ENCODE assay signal across 10 cellular contexts in genomic region chr11:94131363-94132115, GRCh38. TPM values are rescaled to one million over a fixed set of nuclear protein-coding genes. Genes with fewer than 3 reads are reported as not detected.
DNase-seq lines count a peak whose midpoint lies in the region; ATAC-seq, FAIRE-seq and TF ChIP-seq lines count a peak whose summit lies in the region.
"Had no signal": no experiment of that assay in that cellular context is flagged by ENCODE, and none has a peak within 500 bp of the region (broad histone marks: within the 10 kb centered on the region; RNA-seq: fewer than 3 reads in every experiment).

No MANE protein-coding gene starts in this region.

- no peak for FAIRE-seq in A549 (lab: Jason Lieb, UNC)

- CTCF ChIA-PET in A549 (lab: Yijun Ruan, JAX): no interaction called here
- CTCF ChIA-PET in activated CD4-positive, alpha-beta memory T cell treated with anti-CD3 and anti-CD28 coated beads for 36 hours (lab: Charles Lee): interaction anchor here (1.9 kb wide), 1 partner anchor 53 kb away, joined by 4 read pairs; no protein-coding TSS in a partner anchor

- H3K9me3 Mint-ChIP-seq in activated naive CD8-positive, alpha-beta T cell treated with anti-CD3 and anti-CD28 coated beads, Interleukin-2, amount 50 U/mL, for 24 hours: no peaks in the 10 kb centered on the region
- H3K9me3 Mint-ChIP-seq in activated CD4-positive, alpha-beta memory T cell treated with anti-CD3 and anti-CD28 coated beads for 36 hours: no peaks in the 10 kb centered on the region
- H3K9me3 Mint-ChIP-seq: activated naive CD4-positive, alpha-beta T cell treated with anti-CD3 and anti-CD28 coated beads, Interleukin-2, amount 50 U/mL, for 72 hours; CD4-positive, alpha-beta memory T cell had no signal

- H3K4me1 Mint-ChIP-seq in activated naive CD8-positive, alpha-beta T cell treated with anti-CD3 and anti-CD28 coated beads, Interleukin-2, amount 50 U/mL, for 24 hours: peaks cover 56% of the 10 kb centered on the region
- peaks cover 51% of the 10 kb centered on the region for H3K4me1 Mint-ChIP-seq in activated CD4-positive, alpha-beta memory T cell treated with anti-CD3 and anti-CD28 coated beads for 36 hours (ENCODE audit: low read depth)

- POLR2A ChIA-PET in A549 (lab: Yijun Ruan, JAX): no interaction called here
- POLR2A ChIA-PET in activated CD4-positive, alpha-beta memory T cell treated with anti-CD3 and anti-CD28 coated beads for 36 hours (lab: Charles Lee): no interaction called here

- H3K4me1 ChIP-seq in A549: peaks cover 60% of the 10 kb centered on the region
- peaks cover 14 to 24% of the 10 kb centered on the region in 2 donors for H3K4me1 ChIP-seq in lung (ENCODE audit: control insufficient read depth in 2 of 2, insufficient read depth in 2 of 2, low read length in 2 of 2)

- no peak for TF ChIP-seq RAD21 in A549 (conservative IDR thresholded peaks at IDR 0.05 in 1 of 2, IDR thresholded peaks at IDR 0.05 in 1 of 2)

- H3K4me3 Mint-ChIP-seq in activated naive CD8-positive, alpha-beta T cell treated with anti-CD3 and anti-CD28 coated beads, Interleukin-2, amount 50 U/mL, for 24 hours: no peak overlapping the region
- H3K4me3 Mint-ChIP-seq in activated CD4-positive, alpha-beta memory T cell treated with anti-CD3 and anti-CD28 coated beads for 36 hours: no peak overlapping the region
- H3K4me3 Mint-ChIP-seq: CD4-positive, alpha-beta memory T cell had no signal

- H3K4me3 ChIP-seq in A549 (no peak overlapping the region), lung (no peak overlapping the region)

- H3K4me2 ChIP-seq in A549: 0 out of 3 replicates have a peak overlapping the region, but pooled peaks have one; percentile 78

- peaks cover 6% of the 10 kb centered on the region for H3K36me3 Mint-ChIP-seq in activated naive CD8-positive, alpha-beta T cell treated with anti-CD3 and anti-CD28 coated beads, Interleukin-2, amount 50 U/mL, for 24 hours (ENCODE audit: low read depth)
- H3K36me3 Mint-ChIP-seq in activated CD4-positive, alpha-beta memory T cell treated with anti-CD3 and anti-CD28 coated beads for 36 hours: no peaks in the 10 kb centered on the region

- TF ChIP-seq POLR2A in A549 (IDR thresholded peaks at IDR 0.05; ENCODE audit: low read length): no peak

- WGBS in A549 (ENCODE audit: missing lambda C conversion rate): 50% methylated on average over 1 of the region's 1 CpG
- WGBS in lung, 2 donors: 24 to 37% methylated on average over 1 of the region's 1 CpG

- TF ChIP-seq EP300 in A549 (IDR thresholded peaks at IDR 0.05): no peak

- DNase-seq in A549 (ENCODE audit: low read depth in 1 of 2, low spot score in 1 of 2) (no peak), NCI-H2196 (lab: John Stamatoyannopoulos, UW; ENCODE audit: unreplicated experiment) (peak; percentile 37), cerebellar cortex (ENCODE audit: low spot score) (peak; percentile 17), lung (ENCODE audit: low spot score) (no peak)
- DNase-seq in activated naive CD8-positive, alpha-beta T cell treated with anti-CD3 and anti-CD28 coated beads, Interleukin-2, amount 50 U/mL, for 24 hours: no peak
- DNase-seq in activated CD4-positive, alpha-beta memory T cell treated with anti-CD3 and anti-CD28 coated beads for 36 hours: no peak
- DNase-seq: CD4-positive, alpha-beta memory T cell had no signal

- no peaks in the 10 kb centered on the region for H3K36me3 ChIP-seq in lung (ENCODE audit: control insufficient read depth in 2 of 2, insufficient read depth in 2 of 2, low read length in 2 of 2)

- ATAC-seq in A549: no peak
- no peak for ATAC-seq in lung (ENCODE audit: insufficient read depth, low FRiP score)
- no peak for ATAC-seq in GM19452 (IDR thresholded peaks at IDR 0.05; ENCODE audit: unreplicated experiment)
- ATAC-seq in activated naive CD8-positive, alpha-beta T cell treated with anti-CD3 and anti-CD28 coated beads, Interleukin-2, amount 50 U/mL, for 24 hours: no peak
- no peak for ATAC-seq in HG03432 (IDR thresholded peaks at IDR 0.05; ENCODE audit: unreplicated experiment)
- ATAC-seq: activated naive CD4-positive, alpha-beta T cell treated with anti-CD3 and anti-CD28 coated beads, Interleukin-2, amount 50 U/mL, for 72 hours had no signal

- no peaks in the 10 kb centered on the region for H3K27me3 ChIP-seq in lung (ENCODE audit: control insufficient read depth, insufficient read depth)

- TF ChIP-seq CTCF in A549 (IDR thresholded peaks at IDR 0.05): no peak
- no peak for TF ChIP-seq CTCF in lung (IDR thresholded peaks at IDR 0.05; ENCODE audit: control extremely low read depth, extremely low read depth)

- no peak overlapping the region for H3K27ac Mint-ChIP-seq in activated naive CD8-positive, alpha-beta T cell treated with anti-CD3 and anti-CD28 coated beads, Interleukin-2, amount 50 U/mL, for 24 hours
- H3K27ac Mint-ChIP-seq in activated CD4-positive, alpha-beta memory T cell treated with anti-CD3 and anti-CD28 coated beads for 36 hours: no peak overlapping the region
- H3K27ac Mint-ChIP-seq: activated naive CD4-positive, alpha-beta T cell treated with anti-CD3 and anti-CD28 coated beads, Interleukin-2, amount 50 U/mL, for 72 hours; CD4-positive, alpha-beta memory T cell had no signal

- intact Hi-C loops in activated CD4-positive, alpha-beta memory T cell treated with anti-CD3 and anti-CD28 coated beads for 36 hours (cut with micrococcal nuclease): loop anchor here (5.0 to 10.0 kb wide), 2 partner anchors 36 to 467 kb away; partner anchors contain the start of gene CEP295

- H3K9me3 ChIP-seq in A549 (no peaks in the 10 kb centered on the region), lung (ENCODE audit: control insufficient read depth in 2 of 2, insufficient read depth in 1 of 2, low read length in 1 of 2) (no peaks in the 10 kb centered on the region)

- H3K27me3 Mint-ChIP-seq in activated naive CD8-positive, alpha-beta T cell treated with anti-CD3 and anti-CD28 coated beads, Interleukin-2, amount 50 U/mL, for 24 hours: no peaks in the 10 kb centered on the region
- H3K27me3 Mint-ChIP-seq in activated CD4-positive, alpha-beta memory T cell treated with anti-CD3 and anti-CD28 coated beads for 36 hours: no peaks in the 10 kb centered on the region
- H3K27me3 Mint-ChIP-seq: CD4-positive, alpha-beta memory T cell had no signal

- H3K27ac ChIP-seq in A549: no peak overlapping the region
- peak overlapping the region; percentile 5 to 55 for H3K27ac ChIP-seq in lung (ENCODE audit: low read depth in 1 of 2, low read length in 1 of 2)

TF ChIP-seq in A549, 52 proteins besides CTCF, POLR2A, EP300 and RAD21:
- TF ChIP-seq TP53 (CRISPR knock-in tag; IDR thresholded peaks at IDR 0.05) (no peak), ZNF302 (CRISPR knock-in tag; IDR thresholded peaks at IDR 0.05) (no peak), USF2 (IDR thresholded peaks at IDR 0.05) (no peak), SREBF2 (IDR thresholded peaks at IDR 0.05) (no peak), HOXA7 (CRISPR knock-in tag; IDR thresholded peaks at IDR 0.05) (no peak), SMC3 (IDR thresholded peaks at IDR 0.05) (no peak), KDM1A (IDR thresholded peaks at IDR 0.05; ENCODE audit: low read depth) (no peak), NPAS2 (CRISPR knock-in tag; IDR thresholded peaks at IDR 0.05; ENCODE audit: borderline replicate concordance) (no peak), EHF (CRISPR knock-in tag; IDR thresholded peaks at IDR 0.05) (no peak), BCL3 (IDR thresholded peaks at IDR 0.05) (no peak)

RNA-seq across cellular contexts. Expression of gene PANX1, which starts 2.9 kb away (rescaled TPM):
- polyA plus RNA-seq in A549 (2011; rRNA removed): 13.3 and 14.8 TPM in 2 replicates
- 4.5 and 5.7 TPM in 2 replicates for polyA plus RNA-seq in A549 (2012; cell fraction: cytosol; rRNA removed)
- polyA plus RNA-seq in A549 (2012; cell fraction: nucleus; rRNA removed): 3.6 and 4.5 TPM in 2 replicates
- polyA plus RNA-seq in A549 (2017; fragmentation: RNase III; extraction: RNeasy Plus Mini Kit Qiagen cat#74134 plus additional on column Dnase treatment): 11.0 to 12.2 TPM (median 11.2 TPM) in 3 replicates
- 18.3 and 21.7 TPM in 2 replicates for polyA minus RNA-seq in A549 (2011; rRNA and poly(A)+ RNA removed)
- total RNA-seq in lung: 10 to 100 TPM; 18.6 to 25.7 TPM
- 10 to 100 TPM in 1 of 2 donors, 1 to 10 TPM in 1; 5.9 to 19.4 TPM for polyA plus RNA-seq in lung
- total RNA-seq in activated CD4-positive, alpha-beta memory T cell treated with anti-CD3 and anti-CD28 coated beads for 36 hours: 10 to 100 TPM; 11.4 to 11.7 TPM

Comparison
In these comparisons a context has a peak if more than half of its experiments do, and no peak if none do; other contexts are left out.
1. DNase-seq: peak in NCI-H2196 (single experiment) and cerebellar cortex (single experiment); none in A549 (0 of 2), lung (single experiment), activated naive CD8-positive, alpha-beta T cell treated with anti-CD3 and anti-CD28 coated beads, Interleukin-2, amount 50 U/mL, for 24 hours (single experiment) and activated CD4-positive, alpha-beta memory T cell treated with anti-CD3 and anti-CD28 coated beads for 36 hours (single experiment).
2. H3K27ac ChIP-seq: peak in lung (2 of 2); none in A549 (0 of 2).